Comparison of ENCODE assay signal across 25 cellular contexts in genomic region chr20:57897891-57898290, GRCh38.
DNase-seq lines count a peak whose midpoint lies in the region; ATAC-seq, FAIRE-seq and TF ChIP-seq lines count a peak whose summit lies in the region.
"Had no signal": no experiment of that assay in that cellular context is flagged by ENCODE, and none has a peak within 500 bp of the region (broad histone marks: within the 10 kb centered on the region; RNA-seq: fewer than 3 reads in every experiment).

No MANE protein-coding gene starts in this region.

- H2AFZ ChIP-seq in HepG2 (ENCODE audit: low read length): no peak overlapping the region
- H2AFZ ChIP-seq in osteoblast (ENCODE audit: low read length): no peak overlapping the region
- H2AFZ ChIP-seq: GM23338 had no signal

- no peak overlapping the region for H3K4me2 ChIP-seq in HepG2 (ENCODE audit: low read depth, low read length)
- no peak overlapping the region for H3K4me2 ChIP-seq in osteoblast (ENCODE audit: insufficient read depth, low read length)
- H3K4me2 ChIP-seq: A549; BLaER1 treated with 17β-estradiol and CSF1 and Interleukin-3, amounts not matched to agents 10 nM and 100 nM; GM23338 had no signal

- CTCF ChIA-PET in HepG2 (lab: Yijun Ruan, JAX; ENCODE audit: low intra/inter-chr PET ratio, low total read pairs): no interaction called here

- peaks cover 0 to 20% (median 9%) of the 10 kb centered on the region in 4 donors for H3K4me1 ChIP-seq in right lobe of liver
- no peaks in the 10 kb centered on the region; the same call in 1 of the 2 replicates for H3K4me1 ChIP-seq in HepG2 (ENCODE audit: insufficient read depth, low read length)
- peaks cover 9% of the 10 kb centered on the region for H3K4me1 ChIP-seq in RWPE2 (ENCODE audit: insufficient read depth, poor library complexity, severe bottlenecking)
- H3K4me1 ChIP-seq in osteoblast (ENCODE audit: insufficient read depth, low read length): peaks cover 20% of the 10 kb centered on the region
- H3K4me1 ChIP-seq in spleen: no peaks in the 10 kb centered on the region
- H3K4me1 ChIP-seq: BE2C had no signal

- POLR2A ChIA-PET in HepG2 (lab: Yijun Ruan, JAX): no interaction called here

- no peak overlapping the region for H3K9ac ChIP-seq in HepG2 (ENCODE audit: insufficient read depth, low read depth, low read length)
- H3K9ac ChIP-seq: BLaER1 treated with 17β-estradiol and CSF1 and Interleukin-3, amounts not matched to agents 10 nM and 100 nM had no signal

- TF ChIP-seq RAD21 in HepG2 (CRISPR knock-in tag; IDR thresholded peaks at IDR 0.05): no peak

- in situ Hi-C loops in HepG2 (cut with HindIII; ENCODE audit: extremely low pct_ligation_motif_present, low pct_unique_long_range_greater_than_20kb): no loop called here

- H3K27me3 ChIP-seq in right lobe of liver: no peaks in the 10 kb centered on the region
- H3K27me3 ChIP-seq in HepG2 (ENCODE audit: control insufficient read depth in 1 of 2, insufficient read depth in 2 of 2, low read length in 2 of 2): peaks cover 6 to 47% of the 10 kb centered on the region in 2 experiments; a peak in 4 of 5 replicates
- H3K27me3 ChIP-seq in RWPE2 (ENCODE audit: insufficient read depth, poor library complexity, severe bottlenecking): no peaks in the 10 kb centered on the region
- peaks cover 22% of the 10 kb centered on the region for H3K27me3 ChIP-seq in osteoblast (ENCODE audit: insufficient read depth, low read length)
- H3K27me3 ChIP-seq in spleen (replicated peaks in 1 of 7): peaks cover 0 to 31% (median 0%) of the 10 kb centered on the region in 7 donors
- H3K27me3 ChIP-seq: BE2C had no signal

- no peaks in the 10 kb centered on the region for H3K79me2 ChIP-seq in HepG2 (ENCODE audit: insufficient read depth, low read length)
- no peaks in the 10 kb centered on the region for H3K79me2 ChIP-seq in osteoblast (ENCODE audit: insufficient read depth, low read length)

- TF ChIP-seq CTCF in right lobe of liver (IDR thresholded peaks at IDR 0.05) (no peak), HepG2 (CRISPR knock-in tag; IDR thresholded peaks at IDR 0.05) (no peak), RWPE2 (IDR thresholded peaks at IDR 0.05; ENCODE audit: poor library complexity, severe bottlenecking) (no peak), osteoblast (IDR thresholded peaks at IDR 0.05; ENCODE audit: extremely low read depth, low read depth, low read length) (no peak), spleen (IDR thresholded peaks at IDR 0.05 in 8 of 11, conservative IDR thresholded peaks at IDR 0.05 in 3 of 11) (no peak)

- intact Hi-C loops in right lobe of liver (cut with DNase I) (no loop called here), HepG2 (cut with micrococcal nuclease; ENCODE audit: unreplicated experiment) (no loop called here), spleen (cut with DNase I; ENCODE audit: low total_unique reads) (no loop called here)

- TF ChIP-seq EP300 in HepG2 (IDR thresholded peaks at IDR 0.05; ENCODE audit: low read depth in 2 of 2, low read length in 2 of 2) (no peak), HepG2 (CRISPR knock-in tag; IDR thresholded peaks at IDR 0.05; ENCODE audit: borderline replicate concordance) (no peak)

- TF ChIP-seq POLR2A in right lobe of liver (IDR thresholded peaks at IDR 0.05) (no peak), HepG2 (IDR thresholded peaks at IDR 0.05; ENCODE audit: insufficient read depth in 1 of 2, low read depth in 2 of 2, low read length in 2 of 2) (no peak), spleen (IDR thresholded peaks at IDR 0.05) (no peak)

- H3K4me3 ChIP-seq in right lobe of liver (no peak overlapping the region), HepG2 (replicated peaks in 1 of 3; ENCODE audit: insufficient read depth in 1 of 3, low read depth in 2 of 3, low read length in 3 of 3) (no peak overlapping the region), RWPE2 (ENCODE audit: severe bottlenecking) (no peak overlapping the region), osteoblast (ENCODE audit: insufficient read depth, low read length) (no peak overlapping the region), spleen (no peak overlapping the region)
- H3K4me3 ChIP-seq: A549; BLaER1 treated with 17β-estradiol and CSF1 and Interleukin-3, amounts not matched to agents 10 nM and 100 nM; GM12878; GM23338 had no signal

- FAIRE-seq in HepG2 (lab: Jason Lieb, UNC): no peak
- FAIRE-seq: A549, D721Med, GM12878, GM18507 had no signal

- peak; percentile 2 to 27 (median 12) for ATAC-seq in right lobe of liver
- ATAC-seq in HepG2: no peak
- no peak for ATAC-seq in RWPE2 (ENCODE audit: low read depth)
- ATAC-seq: A549, GM12878, GM23338, HCT116 had no signal

- H3K27ac ChIP-seq in right lobe of liver (peak overlapping the region in 2 of 3 donors; percentile 31 to 55), HepG2 (ENCODE audit: extremely low read length, insufficient read depth, low read length) (no peak overlapping the region), RWPE2 (ENCODE audit: poor library complexity, severe bottlenecking) (no peak overlapping the region), osteoblast (ENCODE audit: low read depth, low read length) (no peak overlapping the region), spleen (no peak overlapping the region)
- H3K27ac ChIP-seq: BLaER1 treated with 17β-estradiol and CSF1 and Interleukin-3, amounts not matched to agents 10 nM and 100 nM had no signal

- no peaks in the 10 kb centered on the region for H4K20me1 ChIP-seq in HepG2 (ENCODE audit: insufficient read depth, low read length)
- H4K20me1 ChIP-seq in osteoblast (ENCODE audit: insufficient read depth, low read length): no peaks in the 10 kb centered on the region

- no peaks in the 10 kb centered on the region for H3K9me3 ChIP-seq in right lobe of liver
- no peaks in the 10 kb centered on the region for H3K9me3 ChIP-seq in HepG2 (ENCODE audit: low read length)
- H3K9me3 ChIP-seq in RWPE2 (ENCODE audit: severe bottlenecking): no peaks in the 10 kb centered on the region
- no peaks in the 10 kb centered on the region for H3K9me3 ChIP-seq in osteoblast (ENCODE audit: low read depth, low read length)
- H3K9me3 ChIP-seq in spleen: no peaks in the 10 kb centered on the region
- H3K9me3 ChIP-seq: A549, BE2C had no signal

- 38% methylated on average over 4 of the region's 4 CpGs for WGBS in right lobe of liver (ENCODE audit: insufficient coverage, low coverage, low lambda C conversion rate, missing lambda C conversion rate)
- 37% methylated on average over 4 of the region's 4 CpGs for WGBS in HepG2 (ENCODE audit: low lambda C conversion rate)
- 83 to 94% (median 88%) methylated on average over 4 of the region's 4 CpGs for WGBS in spleen, 5 donors

- DNase-seq in right lobe of liver (no peak), HepG2 (ENCODE audit: low spot score) (no peak), RWPE2 (ENCODE audit: low spot score) (peak; percentile 68), osteoblast (ENCODE audit: insufficient read length, low spot score, missing footprints) (peak; percentile 62), spleen (peak; percentile 19), NCI-H1092 treated with DMSO at 0.1 percent for 48 hours (lab: John Stamatoyannopoulos, UW) (no peak), NCI-H774 (lab: John Stamatoyannopoulos, UW) (no peak)
- DNase-seq: 8988T; ACHN; AML-193; BE2C; CD4-positive, alpha-beta T cell; CD8-positive, alpha-beta memory T cell; DMS 273 treated with DMSO at 0.1 percent for 48 hours; DMS79; EL; GDM1; H9 had no signal

- BruUV-seq in HepG2 (replicated peaks; lab: Mats Ljungman, UMichigan): no TSS peak

- H3K36me3 ChIP-seq in right lobe of liver: no peaks in the 10 kb centered on the region
- no peaks in the 10 kb centered on the region for H3K36me3 ChIP-seq in HepG2 (replicated peaks in 1 of 2; ENCODE audit: control insufficient read depth in 1 of 2, insufficient read depth in 2 of 2, low read length in 2 of 2)
- H3K36me3 ChIP-seq in RWPE2 (ENCODE audit: low read depth): no peaks in the 10 kb centered on the region
- no peaks in the 10 kb centered on the region for H3K36me3 ChIP-seq in osteoblast (ENCODE audit: insufficient read depth, low read length)
- H3K36me3 ChIP-seq in spleen: no peaks in the 10 kb centered on the region
- H3K36me3 ChIP-seq: BE2C; BLaER1 treated with 17β-estradiol and CSF1 and Interleukin-3, amounts not matched to agents 10 nM and 100 nM had no signal

TF ChIP-seq in HepG2, 621 proteins besides CTCF, POLR2A, EP300 and RAD21 (continues in another document):
- TF ChIP-seq ZNF180 (CRISPR knock-in tag; IDR thresholded peaks at IDR 0.05; ENCODE audit: borderline replicate concordance, low read depth): no peak
- TF ChIP-seq CC2D1A (CRISPR knock-in tag; IDR thresholded peaks at IDR 0.05): no peak
- TF ChIP-seq RFX1 (IDR thresholded peaks at IDR 0.05): no peak
- TF ChIP-seq ZNF431 (CRISPR knock-in tag; IDR thresholded peaks at IDR 0.05; ENCODE audit: borderline replicate concordance, low read depth): no peak
- no peak for TF ChIP-seq ZSCAN5A (CRISPR knock-in tag; IDR thresholded peaks at IDR 0.05; ENCODE audit: borderline replicate concordance)
- TF ChIP-seq ATF7-NPFF (CRISPR knock-in tag; IDR thresholded peaks at IDR 0.05; ENCODE audit: low read depth): no peak
- no peak for TF ChIP-seq ZFP41 (CRISPR knock-in tag; IDR thresholded peaks at IDR 0.05; ENCODE audit: borderline replicate concordance)
- TF ChIP-seq RFX5 (IDR thresholded peaks at IDR 0.05; ENCODE audit: low read depth, low read length): no peak
- TF ChIP-seq MBD4 (IDR thresholded peaks at IDR 0.05; ENCODE audit: borderline replicate concordance, low read length): no peak

Comparison
In these comparisons a context has a peak if more than half of its experiments do, and no peak if none do; other contexts are left out.
1. ATAC-seq: peak in right lobe of liver (4 of 4); none in HepG2 (single experiment) and RWPE2 (single experiment).
2. H3K27ac ChIP-seq: peak in right lobe of liver (2 of 3); none in HepG2 (single experiment), RWPE2 (single experiment), osteoblast (single experiment) and spleen (0 of 8).
3. DNase-seq: peak in RWPE2 (single experiment), osteoblast (single experiment) and spleen (single experiment); none in right lobe of liver (0 of 3), HepG2 (single experiment), NCI-H1092 treated with DMSO at 0.1 percent for 48 hours (single experiment) and NCI-H774 (single experiment).